In genomic region chr5:152309926-152310450, GRCh38 we compare ENCODE assay signal across 22 cellular contexts.
"Had no signal": no experiment of that assay in that cellular context is flagged by ENCODE, and none has a peak within 500 bp of the region (broad histone marks: within the 10 kb centered on the region; RNA-seq: fewer than 3 reads in every experiment).

No MANE protein-coding gene starts in this region.

- H3K9me3 Mint-ChIP-seq: activated CD4-positive, alpha-beta memory T cell treated with anti-CD3 and anti-CD28 coated beads, Interleukin-2, amount 10 ng/mL, durations not matched to agents 7 days and 5 days; activated naive CD8-positive, alpha-beta T cell treated with anti-CD3 and anti-CD28 coated beads, Interleukin-2, amount 10 ng/mL, durations not matched to agents 7 days and 5 days; activated T-helper 2 cell treated with anti-CD3 and anti-CD28 coated beads, Interferon-gamma antibody, Interleukin-2, Interleukin-4, amounts not matched to agents 10 μg/mL and 5 μg/mL and 100 μg/mL, durations not matched to agents 14 hours and 24 hours and 36 hours had no signal

- H3K4me1 Mint-ChIP-seq: activated CD4-positive, alpha-beta memory T cell treated with anti-CD3 and anti-CD28 coated beads, Interleukin-2, amount 10 ng/mL, durations not matched to agents 7 days and 5 days; activated CD4-positive, alpha-beta T cell treated with anti-CD3 and anti-CD28 coated beads for 36 hours; activated naive CD8-positive, alpha-beta T cell treated with anti-CD3 and anti-CD28 coated beads, Interleukin-2, amount 10 ng/mL, durations not matched to agents 7 days and 5 days; T-helper 17 cell had no signal

- H3K9ac ChIP-seq: KMS-11 had no signal

- H3K4me2 ChIP-seq: KMS-11 had no signal

- H3K27me3 Mint-ChIP-seq: activated CD4-positive, alpha-beta memory T cell treated with anti-CD3 and anti-CD28 coated beads, Interleukin-2, amount 10 ng/mL, durations not matched to agents 7 days and 5 days; activated naive CD8-positive, alpha-beta T cell treated with anti-CD3 and anti-CD28 coated beads, Interleukin-2, amount 10 ng/mL, durations not matched to agents 7 days and 5 days had no signal

- H3K9me3 ChIP-seq: adrenal gland had no signal

- DNase-seq: activated CD4-positive, alpha-beta memory T cell treated with anti-CD3 and anti-CD28 coated beads, Interleukin-2, amount 10 ng/mL, durations not matched to agents 7 days and 5 days; activated CD4-positive, alpha-beta T cell treated with anti-CD3 and anti-CD28 coated beads for 36 hours; activated CD4-positive, alpha-beta T cell treated with anti-CD3 and anti-CD28 coated beads, Interleukin-2, amount 50 U/mL, for 1 hour; activated gamma-delta T cell treated with Interleukin-2 at 50 U/mL for 16 hours; activated naive CD4-positive, alpha-beta T cell treated with anti-CD3 and anti-CD28 coated beads, Interleukin-2, amount 50 U/mL, for 16 hours; activated naive CD8-positive, alpha-beta T cell treated with anti-CD3 and anti-CD28 coated beads, Interleukin-2, amount 10 ng/mL, durations not matched to agents 7 days and 5 days; activated T-cell treated with anti-CD3 and anti-CD28 coated beads for 4 hours; activated T-cell treated with anti-CD3 and anti-CD28 coated beads, Interleukin-2, amount 50 U/mL, for 72 hours; adrenal gland; anterior cingulate cortex; NCI-H1092; NCI-H1417; NCI-H1930; NCI-H2171; NCI-H2227 treated with DMSO at 0.1 percent for 48 hours; NCI-H446 treated with DMSO at 0.1 percent for 48 hours; NCI-H526 treated with DMSO at 0.1 percent for 48 hours; SIG-M5; T-helper 17 cell; T-helper 9 cell had no signal

- ATAC-seq: activated CD4-positive, alpha-beta T cell treated with anti-CD3 and anti-CD28 coated beads for 36 hours; activated T-cell treated with anti-CD3 and anti-CD28 coated beads, Interleukin-2, amount 50 U/mL, for 72 hours; T-helper 17 cell had no signal

- H3K27ac Mint-ChIP-seq: activated CD4-positive, alpha-beta memory T cell treated with anti-CD3 and anti-CD28 coated beads, Interleukin-2, amount 10 ng/mL, durations not matched to agents 7 days and 5 days; activated CD4-positive, alpha-beta T cell treated with anti-CD3 and anti-CD28 coated beads for 36 hours; activated naive CD8-positive, alpha-beta T cell treated with anti-CD3 and anti-CD28 coated beads, Interleukin-2, amount 10 ng/mL, durations not matched to agents 7 days and 5 days; activated T-cell treated with anti-CD3 and anti-CD28 coated beads, Interleukin-2, amount 50 U/mL, for 72 hours; activated T-helper 2 cell treated with anti-CD3 and anti-CD28 coated beads, Interferon-gamma antibody, Interleukin-2, Interleukin-4, amounts not matched to agents 10 μg/mL and 5 μg/mL and 100 μg/mL, durations not matched to agents 14 hours and 24 hours and 36 hours; T-helper 17 cell had no signal

- H3K4me3 ChIP-seq: adrenal gland had no signal

- H3K36me3 ChIP-seq: adrenal gland had no signal

- H3K4me1 ChIP-seq: adrenal gland had no signal

- H3K27ac ChIP-seq: adrenal gland, KMS-11 had no signal

- H3K27me3 ChIP-seq: adrenal gland had no signal

- H3K4me3 Mint-ChIP-seq: activated CD4-positive, alpha-beta memory T cell treated with anti-CD3 and anti-CD28 coated beads, Interleukin-2, amount 10 ng/mL, durations not matched to agents 7 days and 5 days; activated CD4-positive, alpha-beta T cell treated with anti-CD3 and anti-CD28 coated beads for 36 hours; activated naive CD8-positive, alpha-beta T cell treated with anti-CD3 and anti-CD28 coated beads, Interleukin-2, amount 10 ng/mL, durations not matched to agents 7 days and 5 days; activated T-cell treated with anti-CD3 and anti-CD28 coated beads, Interleukin-2, amount 50 U/mL, for 72 hours; T-helper 17 cell had no signal

- H3K36me3 Mint-ChIP-seq: activated naive CD8-positive, alpha-beta T cell treated with anti-CD3 and anti-CD28 coated beads, Interleukin-2, amount 10 ng/mL, durations not matched to agents 7 days and 5 days had no signal
